ENCODE assay signal across 1 cellular context in genomic region chr3:195876297-195877031, GRCh38.
TF ChIP-seq lines count a peak whose summit lies in the region.

No MANE protein-coding gene starts in this region.

TF ChIP-seq in GM12878, 131 proteins besides CTCF, POLR2A, EP300 and RAD21 (continued from another document):
- TF ChIP-seq MTA2 (IDR thresholded peaks at IDR 0.05; ENCODE audit: low read depth) (no peak), ASH2L (IDR thresholded peaks at IDR 0.05; ENCODE audit: borderline replicate concordance, low read depth) (no peak), POLR2AphosphoS2 (IDR thresholded peaks at IDR 0.05; ENCODE audit: low read depth, low read length) (no peak), KAT2A (conservative IDR thresholded peaks at IDR 0.05; ENCODE audit: control insufficient read depth, low read depth, low read length) (no peak), RAD51 (IDR thresholded peaks at IDR 0.05) (no peak), PBX3 (IDR thresholded peaks at IDR 0.05; ENCODE audit: insufficient replicate concordance, low read depth, low read length) (no peak), ELK1 (IDR thresholded peaks at IDR 0.05; ENCODE audit: low read depth, low read length) (no peak), PKNOX1 (IDR thresholded peaks at IDR 0.05) (no peak), NKRF (conservative IDR thresholded peaks at IDR 0.05) (no peak)
TF ChIP-seq in GM12878: peak in this region for 0.
